In the genomic region with DNA sequence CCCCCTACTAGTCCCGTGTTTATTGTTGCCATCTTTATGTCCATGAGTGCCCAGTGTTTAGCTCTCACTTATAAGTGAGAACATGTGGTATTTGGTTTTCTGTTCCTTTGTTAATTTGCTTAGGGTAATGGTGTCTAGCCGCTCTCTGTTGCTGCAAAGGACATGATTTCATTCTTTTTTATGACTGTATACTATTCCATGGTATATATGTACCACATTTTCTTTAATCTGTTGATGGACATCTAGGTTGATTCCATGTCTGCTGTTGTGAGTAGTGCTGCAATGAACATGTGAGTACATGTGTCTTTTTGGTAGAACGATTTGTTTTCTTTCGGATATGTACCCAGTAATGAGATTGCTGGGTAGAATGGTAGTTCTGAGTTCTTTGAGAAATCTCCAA, we compare ENCODE assay signal across 2 cellular contexts.
TF ChIP-seq lines count a peak whose summit lies in the region.

No MANE protein-coding gene starts in this region.

TF ChIP-seq in A549, 52 proteins besides CTCF, POLR2A, EP300 and RAD21:
- TF ChIP-seq KDM1A (IDR thresholded peaks at IDR 0.05; ENCODE audit: low read depth) = peak; percentile 70
- TF ChIP-seq CEBPB (IDR thresholded peaks at IDR 0.05) = no peak
- TF ChIP-seq HOXB13 (CRISPR knock-in tag; IDR thresholded peaks at IDR 0.05; ENCODE audit: low read depth) = no peak
- no peak for TF ChIP-seq FOSB (CRISPR knock-in tag; IDR thresholded peaks at IDR 0.05)
- no peak for TF ChIP-seq BHLHE40 (IDR thresholded peaks at IDR 0.05; ENCODE audit: low read depth, low read length)
- TF ChIP-seq RARB (CRISPR knock-in tag; IDR thresholded peaks at IDR 0.05) = no peak
- no peak for TF ChIP-seq CHD4 (IDR thresholded peaks at IDR 0.05; ENCODE audit: borderline replicate concordance)
TF ChIP-seq in A549: peak in this region for 1.

TF ChIP-seq in K562, 482 proteins besides CTCF, POLR2A, EP300 and RAD21:
- TF ChIP-seq ZBTB8A (IDR thresholded peaks at IDR 0.05; ENCODE audit: partially characterized antibody) (no peak), ZNF146 (CRISPR knock-in tag; IDR thresholded peaks at IDR 0.05; ENCODE audit: unreplicated experiment) (peak; percentile 82)
- TF ChIP-seq, protein P1, sequence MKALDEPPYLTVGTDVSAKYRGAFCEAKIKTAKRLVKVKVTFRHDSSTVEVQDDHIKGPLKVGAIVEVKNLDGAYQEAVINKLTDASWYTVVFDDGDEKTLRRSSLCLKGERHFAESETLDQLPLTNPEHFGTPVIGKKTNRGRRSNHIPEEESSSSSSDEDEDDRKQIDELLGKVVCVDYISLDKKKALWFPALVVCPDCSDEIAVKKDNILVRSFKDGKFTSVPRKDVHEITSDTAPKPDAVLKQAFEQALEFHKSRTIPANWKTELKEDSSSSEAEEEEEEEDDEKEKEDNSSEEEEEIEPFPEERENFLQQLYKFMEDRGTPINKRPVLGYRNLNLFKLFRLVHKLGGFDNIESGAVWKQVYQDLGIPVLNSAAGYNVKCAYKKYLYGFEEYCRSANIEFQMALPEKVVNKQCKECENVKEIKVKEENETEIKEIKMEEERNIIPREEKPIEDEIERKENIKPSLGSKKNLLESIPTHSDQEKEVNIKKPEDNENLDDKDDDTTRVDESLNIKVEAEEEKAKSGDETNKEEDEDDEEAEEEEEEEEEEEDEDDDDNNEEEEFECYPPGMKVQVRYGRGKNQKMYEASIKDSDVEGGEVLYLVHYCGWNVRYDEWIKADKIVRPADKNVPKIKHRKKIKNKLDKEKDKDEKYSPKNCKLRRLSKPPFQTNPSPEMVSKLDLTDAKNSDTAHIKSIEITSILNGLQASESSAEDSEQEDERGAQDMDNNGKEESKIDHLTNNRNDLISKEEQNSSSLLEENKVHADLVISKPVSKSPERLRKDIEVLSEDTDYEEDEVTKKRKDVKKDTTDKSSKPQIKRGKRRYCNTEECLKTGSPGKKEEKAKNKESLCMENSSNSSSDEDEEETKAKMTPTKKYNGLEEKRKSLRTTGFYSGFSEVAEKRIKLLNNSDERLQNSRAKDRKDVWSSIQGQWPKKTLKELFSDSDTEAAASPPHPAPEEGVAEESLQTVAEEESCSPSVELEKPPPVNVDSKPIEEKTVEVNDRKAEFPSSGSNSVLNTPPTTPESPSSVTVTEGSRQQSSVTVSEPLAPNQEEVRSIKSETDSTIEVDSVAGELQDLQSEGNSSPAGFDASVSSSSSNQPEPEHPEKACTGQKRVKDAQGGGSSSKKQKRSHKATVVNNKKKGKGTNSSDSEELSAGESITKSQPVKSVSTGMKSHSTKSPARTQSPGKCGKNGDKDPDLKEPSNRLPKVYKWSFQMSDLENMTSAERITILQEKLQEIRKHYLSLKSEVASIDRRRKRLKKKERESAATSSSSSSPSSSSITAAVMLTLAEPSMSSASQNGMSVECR (CRISPR knock-in tag; IDR thresholded peaks at IDR 0.05) = no peak
